Comparison of ENCODE assay signal across 12 cellular contexts in the genomic region with DNA sequence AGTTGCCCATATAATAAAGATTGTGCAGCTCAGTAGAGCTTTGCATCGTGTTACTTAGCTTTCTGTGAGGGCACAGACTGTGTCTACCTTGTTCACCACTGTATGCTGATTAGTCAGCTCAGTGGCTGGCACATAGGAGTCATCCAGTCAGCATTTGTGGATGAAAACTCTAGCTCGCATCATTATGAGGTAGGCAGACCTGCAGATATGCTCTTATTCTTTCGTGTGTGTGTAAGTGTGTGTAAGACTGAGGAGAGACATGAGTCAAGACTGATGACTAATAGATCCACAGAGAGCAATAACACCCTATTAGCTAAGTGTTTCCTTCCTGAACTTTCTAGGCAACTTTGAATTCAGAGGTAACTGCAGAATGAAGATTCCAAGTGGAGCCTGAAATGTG. TPM values are rescaled to one million over a fixed set of nuclear protein-coding genes. Genes with fewer than 3 reads are reported as not detected.
A peak's percentile ranks its signal among the peaks of the same experiment; 100 is the strongest.
DNase-seq lines count a peak whose midpoint lies in the region; ATAC-seq and TF ChIP-seq lines count a peak whose summit lies in the region.
"Had no signal": no experiment of that assay in that cellular context is flagged by ENCODE, and none has a peak within 500 bp of the region (broad histone marks: within the 10 kb centered on the region; RNA-seq: fewer than 3 reads in every experiment).

No MANE protein-coding gene starts in this region.

- H3K27me3 ChIP-seq in A673 (replicated peaks; ENCODE audit: insufficient read depth, low read depth, low read length, poor library complexity) (no peaks in the 10 kb centered on the region), hepatocyte (no peaks in the 10 kb centered on the region)
- H3K27me3 ChIP-seq: neutrophil had no signal

- H3K4me3 Mint-ChIP-seq in activated naive CD4-positive, alpha-beta T cell treated with anti-CD3 and anti-CD28 coated beads, Interleukin-2, amount 10 ng/mL, durations not matched to agents 7 days and 5 days = no peak overlapping the region
- H3K4me3 Mint-ChIP-seq: stimulated activated naive B cell treated with anti-CD40 and anti-IgM and Interleukin-4, amounts not matched to agents 10 μg/mL and 1 μg/mL and 100 μg/mL, for 72 hours had no signal

- POLR2A ChIA-PET in A673 (lab: Charles Lee; ENCODE audit: low non-redundant PET) = no interaction called here

- no peaks in the 10 kb centered on the region for H3K27me3 Mint-ChIP-seq in activated naive CD4-positive, alpha-beta T cell treated with anti-CD3 and anti-CD28 coated beads, Interleukin-2, amount 10 ng/mL, durations not matched to agents 7 days and 5 days
- H3K27me3 Mint-ChIP-seq: stimulated activated naive B cell treated with anti-CD40 and anti-IgM and Interleukin-4, amounts not matched to agents 10 μg/mL and 1 μg/mL and 100 μg/mL, for 72 hours had no signal

- no peak overlapping the region for H3K4me2 ChIP-seq in hepatocyte

- TF ChIP-seq CTCF in A673 (conservative IDR thresholded peaks at IDR 0.05; ENCODE audit: low read depth, low read length) (no peak), hepatocyte (IDR thresholded peaks at IDR 0.05; ENCODE audit: poor library complexity) (no peak)

- no peaks in the 10 kb centered on the region for H3K79me2 ChIP-seq in hepatocyte

- H3K27ac Mint-ChIP-seq in activated naive CD4-positive, alpha-beta T cell treated with anti-CD3 and anti-CD28 coated beads, Interleukin-2, amount 10 ng/mL, durations not matched to agents 7 days and 5 days = peak overlapping the region; percentile 35
- H3K27ac Mint-ChIP-seq: stimulated activated naive B cell treated with anti-CD40 and anti-IgM and Interleukin-4, amounts not matched to agents 10 μg/mL and 1 μg/mL and 100 μg/mL, for 72 hours had no signal

- H3K27ac ChIP-seq in A673 (ENCODE audit: low read depth, low read length, poor library complexity, severe bottlenecking) (no peak overlapping the region), hepatocyte (no peak overlapping the region)
- H3K27ac ChIP-seq: neutrophil had no signal

- no peaks in the 10 kb centered on the region for H3K4me1 Mint-ChIP-seq in activated naive CD4-positive, alpha-beta T cell treated with anti-CD3 and anti-CD28 coated beads, Interleukin-2, amount 10 ng/mL, durations not matched to agents 7 days and 5 days

- intact Hi-C loops in A673 (cut with micrococcal nuclease; ENCODE audit: unreplicated experiment) = no loop called here

- H3K9me2 ChIP-seq in hepatocyte (replicated peaks; ENCODE audit: insufficient read depth) = no peaks in the 10 kb centered on the region

- no peak for ATAC-seq in GM21529 (IDR thresholded peaks at IDR 0.05; ENCODE audit: unreplicated experiment)

- H3K4me1 ChIP-seq in A673 (ENCODE audit: insufficient read depth, low read length, poor library complexity, severe bottlenecking) (no peaks in the 10 kb centered on the region), hepatocyte (ENCODE audit: insufficient read depth) (no peaks in the 10 kb centered on the region)

- no peaks in the 10 kb centered on the region for H3K9me3 ChIP-seq in A673 (ENCODE audit: low read depth, low read length, poor library complexity, severe bottlenecking)
- H3K9me3 ChIP-seq in hepatocyte (ENCODE audit: low read depth) = no peaks in the 10 kb centered on the region
- H3K9me3 ChIP-seq: neutrophil had no signal

- peaks cover 63% of the 10 kb centered on the region for H3K36me3 Mint-ChIP-seq in activated naive CD4-positive, alpha-beta T cell treated with anti-CD3 and anti-CD28 coated beads, Interleukin-2, amount 10 ng/mL, durations not matched to agents 7 days and 5 days

- BruUV-seq in A673 (replicated peaks; lab: Mats Ljungman, UMichigan) = no TSS peak

- H3K9me3 Mint-ChIP-seq in activated naive CD4-positive, alpha-beta T cell treated with anti-CD3 and anti-CD28 coated beads, Interleukin-2, amount 10 ng/mL, durations not matched to agents 7 days and 5 days = no peaks in the 10 kb centered on the region
- H3K9me3 Mint-ChIP-seq: stimulated activated naive B cell treated with anti-CD40 and anti-IgM and Interleukin-4, amounts not matched to agents 10 μg/mL and 1 μg/mL and 100 μg/mL, for 72 hours had no signal

- no peak overlapping the region for H2AFZ ChIP-seq in hepatocyte

- H3K4me3 ChIP-seq in A673 (ENCODE audit: low read depth, low read length, poor library complexity, severe bottlenecking) (no peak overlapping the region), hepatocyte (no peak overlapping the region)

- H3K36me3 ChIP-seq in A673 (ENCODE audit: insufficient read depth, low read length, poor library complexity, severe bottlenecking) (peaks cover 77% of the 10 kb centered on the region), hepatocyte (replicated peaks; ENCODE audit: insufficient read depth, low read depth) (peaks cover 3% of the 10 kb centered on the region)

- 52% methylated on average over 3 of the region's 3 CpGs for WGBS in hepatocyte (ENCODE audit: low lambda C conversion rate, missing lambda C conversion rate)

- DNase-seq in A673 (ENCODE audit: low spot score) (peak; percentile 74), LHCN-M2 (ENCODE audit: low read depth) (peak; percentile 89), hepatocyte (ENCODE audit: low spot score) (peak; percentile 32), NCI-H2029 treated with DMSO at 0.1 percent for 48 hours (lab: John Stamatoyannopoulos, UW) (no peak), RPMI8226 (no peak), NCI-H526 (lab: John Stamatoyannopoulos, UW) (no peak)
- no peak for DNase-seq in activated naive CD4-positive, alpha-beta T cell treated with anti-CD3 and anti-CD28 coated beads, Interleukin-2, amount 10 ng/mL, durations not matched to agents 7 days and 5 days
- DNase-seq: DMS 273 treated with DMSO at 0.1 percent for 48 hours; NCI-H69; stimulated activated naive B cell treated with anti-CD40 and anti-IgM and Interleukin-4, amounts not matched to agents 10 μg/mL and 1 μg/mL and 100 μg/mL, for 72 hours had no signal

- no peaks in the 10 kb centered on the region for H4K20me1 ChIP-seq in hepatocyte (ENCODE audit: insufficient read depth, poor library complexity, severe bottlenecking)

- CTCF ChIA-PET in A673 (lab: Charles Lee) = no interaction called here
- CTCF ChIA-PET in activated naive CD4-positive, alpha-beta T cell treated with anti-CD3 and anti-CD28 coated beads, Interleukin-2, amount 10 ng/mL, durations not matched to agents 7 days and 5 days (lab: Charles Lee) = interaction anchor here (1.0 to 1.4 kb wide), 4 partner anchors 10 to 52 kb away, joined by 3 to 4 read pairs (median 3); no protein-coding TSS in a partner anchor

RNA-seq across cellular contexts. Expression of a gene that starts 17.1 kb away (rescaled TPM):
- 89.1 and 91.4 TPM in 2 replicates for total RNA-seq in A673 (2021)
- total RNA-seq in LHCN-M2 (2014; rRNA removed) = 22.8 and 26.2 TPM in 2 replicates
- 9.2 TPM for polyA plus RNA-seq in LHCN-M2 (2012)
- 11.8 and 13.8 TPM in 2 replicates for total RNA-seq in hepatocyte
- polyA plus RNA-seq in hepatocyte = 14.2 and 14.3 TPM in 2 replicates

RNA-seq across cellular contexts. Expression of a gene that starts 44.3 kb away (rescaled TPM):
- total RNA-seq in A673 (2021) (3.2 and 6.7 TPM in 2 replicates), LHCN-M2 (2014; rRNA removed) (1.9 and 2.6 TPM in 2 replicates), hepatocyte (4.1 and 4.7 TPM in 2 replicates)
- polyA plus RNA-seq in LHCN-M2 (2012) = 1.5 TPM
- polyA plus RNA-seq in hepatocyte = 3.0 and 4.3 TPM in 2 replicates

Comparison
In these comparisons a context has a peak if more than half of its experiments do, and no peak if none do; other contexts are left out.
1. DNase-seq: peak in A673 (single experiment), LHCN-M2 (single experiment) and hepatocyte (single experiment); none in activated naive CD4-positive, alpha-beta T cell treated with anti-CD3 and anti-CD28 coated beads, Interleukin-2, amount 10 ng/mL, durations not matched to agents 7 days and 5 days (single experiment), NCI-H2029 treated with DMSO at 0.1 percent for 48 hours (single experiment), RPMI8226 (single experiment) and NCI-H526 (0 of 2).